Comparison of ENCODE assay signal across 26 cellular contexts in genomic region chr2:57941826-57942225, GRCh38.
"Had no signal": no experiment of that assay in that cellular context is flagged by ENCODE, and none has a peak within 500 bp of the region (broad histone marks: within the 10 kb centered on the region; RNA-seq: fewer than 3 reads in every experiment).

No MANE protein-coding gene starts in this region.

- H3K79me2 ChIP-seq: hepatocyte had no signal

- H3K9me3 Mint-ChIP-seq: stimulated activated memory B cell treated with anti-CD40 and anti-IgM and Interleukin-4, amounts not matched to agents 10 μg/mL and 1 μg/mL and 100 μg/mL, for 72 hours; type B pancreatic cell had no signal

- H3K27me3 Mint-ChIP-seq: memory B cell; naive thymus-derived CD4-positive, alpha-beta T cell; natural killer cell treated with Interleukin-12 subunit alpha and Interleukin-12 subunit beta and Interleukin-15 and Interleukin-18, amount 100 ng/mL, for 72 hours; stimulated activated memory B cell treated with anti-CD40 and anti-IgM and Interleukin-4, amounts not matched to agents 10 μg/mL and 1 μg/mL and 100 μg/mL, for 72 hours; stimulated activated naive CD8-positive, alpha-beta T cell treated with anti-CD3 and anti-CD28 coated beads, Interleukin-15, amount 100 ng/mL, for 72 hours; type B pancreatic cell had no signal

- H2AFZ ChIP-seq: hepatocyte had no signal

- H3K27me3 ChIP-seq: hepatocyte, ovary, right atrium auricular region, right lobe of liver, tibial nerve, uterus had no signal

- ATAC-seq: mucosa of descending colon; naive thymus-derived CD4-positive, alpha-beta T cell; natural killer cell treated with Interleukin-12 subunit alpha and Interleukin-12 subunit beta and Interleukin-15 and Interleukin-18, amount 100 ng/mL, for 72 hours; right lobe of liver; stimulated activated memory B cell treated with anti-CD40 and anti-IgM and Interleukin-4, amounts not matched to agents 10 μg/mL and 1 μg/mL and 100 μg/mL, for 72 hours; stimulated activated naive CD8-positive, alpha-beta T cell treated with anti-CD3 and anti-CD28 coated beads, Interleukin-15, amount 100 ng/mL, for 72 hours had no signal

- H3K27ac ChIP-seq: hepatocyte, left ventricle myocardium inferior, ovary, prostate gland, right atrium auricular region, right lobe of liver, tibial nerve, uterus had no signal

- H3K4me3 ChIP-seq: hepatocyte, left ventricle myocardium inferior, lung, mucosa of descending colon, ovary, prostate gland, right atrium auricular region, right lobe of liver, smooth muscle cell, tibial nerve, uterus had no signal

- DNase-seq: islet precursor cell; left ventricle myocardium inferior; midbrain; mucosa of descending colon; naive thymus-derived CD4-positive, alpha-beta T cell; ovary; posterior cingulate gyrus; right lobe of liver; stimulated activated CD4-positive, alpha-beta T cell treated with anti-CD3 and anti-CD28 coated beads, Interleukin-1b, Interleukin-23, amount 100 ng/mL, for 48 hours; stimulated activated CD4-positive, alpha-beta T cell treated with anti-CD3 and anti-CD28 coated beads, Interleukin-2, amount 100 ng/mL, for 48 hours; stimulated activated CD4-positive, alpha-beta T cell treated with anti-CD3 and anti-CD28 coated beads, Interleukin-4, amount 100 ng/mL, for 4 hours; stimulated activated CD8-positive, alpha-beta memory T cell treated with anti-CD3 and anti-CD28 coated beads, Interleukin-4, amount 100 ng/mL, for 48 hours; stimulated activated naive CD4-positive, alpha-beta T cell treated with Interleukin-2 at 50 U/mL for 16 hours; stimulated activated naive CD8-positive, alpha-beta T cell treated with anti-CD3 and anti-CD28 coated beads, Interleukin-15, amount 100 ng/mL, for 72 hours; substantia nigra; uterus had no signal

- H3K27ac Mint-ChIP-seq: memory B cell; naive thymus-derived CD4-positive, alpha-beta T cell; natural killer cell treated with Interleukin-12 subunit alpha and Interleukin-12 subunit beta and Interleukin-15 and Interleukin-18, amount 100 ng/mL, for 72 hours; stimulated activated memory B cell treated with anti-CD40 and anti-IgM and Interleukin-4, amounts not matched to agents 10 μg/mL and 1 μg/mL and 100 μg/mL, for 72 hours; stimulated activated naive CD8-positive, alpha-beta T cell treated with anti-CD3 and anti-CD28 coated beads, Interleukin-15, amount 100 ng/mL, for 72 hours; type B pancreatic cell had no signal

- H3K36me3 ChIP-seq: left ventricle myocardium inferior, ovary, prostate gland, right atrium auricular region, right lobe of liver, tibial nerve, uterus had no signal

- H3K4me1 ChIP-seq: left ventricle myocardium inferior, prostate gland, right atrium auricular region, right lobe of liver, tibial nerve, uterus had no signal

- H3K4me2 ChIP-seq: hepatocyte, smooth muscle cell had no signal

- H3K4me1 Mint-ChIP-seq: memory B cell; naive thymus-derived CD4-positive, alpha-beta T cell; stimulated activated memory B cell treated with anti-CD40 and anti-IgM and Interleukin-4, amounts not matched to agents 10 μg/mL and 1 μg/mL and 100 μg/mL, for 72 hours; stimulated activated naive CD8-positive, alpha-beta T cell treated with anti-CD3 and anti-CD28 coated beads, Interleukin-15, amount 100 ng/mL, for 72 hours had no signal

- H3K4me3 Mint-ChIP-seq: memory B cell; naive thymus-derived CD4-positive, alpha-beta T cell; natural killer cell treated with Interleukin-12 subunit alpha and Interleukin-12 subunit beta and Interleukin-15 and Interleukin-18, amount 100 ng/mL, for 72 hours; stimulated activated memory B cell treated with anti-CD40 and anti-IgM and Interleukin-4, amounts not matched to agents 10 μg/mL and 1 μg/mL and 100 μg/mL, for 72 hours; stimulated activated naive CD8-positive, alpha-beta T cell treated with anti-CD3 and anti-CD28 coated beads, Interleukin-15, amount 100 ng/mL, for 72 hours; type B pancreatic cell had no signal

- H3K36me3 Mint-ChIP-seq: type B pancreatic cell had no signal
